23 cellular contexts compared by ENCODE assay signal in the genomic region with DNA sequence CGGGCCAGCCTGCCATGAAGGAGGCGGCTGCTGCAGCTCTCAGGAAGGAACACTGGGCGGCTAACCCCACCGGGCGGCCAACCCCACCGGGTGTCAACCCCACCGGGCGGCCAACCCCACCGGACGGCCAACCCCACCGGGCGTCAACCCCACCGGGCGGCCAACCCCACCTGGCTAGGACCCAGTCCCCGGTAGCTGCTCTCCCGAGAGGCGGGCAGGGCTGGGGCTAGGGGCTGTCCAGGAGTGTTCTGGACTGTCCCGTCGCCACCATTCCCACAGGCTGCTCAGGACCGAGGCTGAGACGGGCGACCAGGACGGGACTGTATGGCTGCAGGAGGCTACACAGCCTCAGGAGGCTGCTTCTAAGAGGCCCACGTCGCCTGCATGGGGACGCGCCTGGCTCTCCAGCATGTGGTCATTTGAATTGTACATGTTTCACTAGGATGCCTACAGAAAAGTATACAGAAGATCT.
DNase-seq lines count a peak whose midpoint lies in the region; ATAC-seq and TF ChIP-seq lines count a peak whose summit lies in the region.
"Had no signal": no experiment of that assay in that cellular context is flagged by ENCODE, and none has a peak within 500 bp of the region (broad histone marks: within the 10 kb centered on the region; RNA-seq: fewer than 3 reads in every experiment).

No MANE protein-coding gene starts in this region.

- H3K4me3 Mint-ChIP-seq in endodermal cell (no peak overlapping the region), neural progenitor cell (no peak overlapping the region)
- H3K4me3 Mint-ChIP-seq: activated CD8-positive, alpha-beta T cell treated with anti-CD3 and anti-CD28 coated beads, Interleukin-2, amount 10 ng/mL, durations not matched to agents 7 days and 5 days; activated naive CD4-positive, alpha-beta T cell treated with anti-CD3 and anti-CD28 coated beads for 36 hours; naive B cell; stimulated activated naive CD8-positive, alpha-beta T cell treated with anti-CD3 and anti-CD28 coated beads, Interleukin-15, Interleukin-2, amounts not matched to agents 100 ng/mL and 50 ng/mL, for 24 hours had no signal

- no peak overlapping the region for H3K4me2 ChIP-seq in neural progenitor cell

- H3K9ac ChIP-seq in endodermal cell (ENCODE audit: extremely low read depth, low read length, poor library complexity, severe bottlenecking) (no peak overlapping the region), neural progenitor cell (no peak overlapping the region)

- no peaks in the 10 kb centered on the region for H3K27me3 Mint-ChIP-seq in endodermal cell (ENCODE audit: insufficient read depth)
- H3K27me3 Mint-ChIP-seq in neural progenitor cell (ENCODE audit: insufficient read depth, low read depth): peaks cover 4% of the 10 kb centered on the region
- H3K27me3 Mint-ChIP-seq: stimulated activated naive CD8-positive, alpha-beta T cell treated with anti-CD3 and anti-CD28 coated beads, Interleukin-15, Interleukin-2, amounts not matched to agents 100 ng/mL and 50 ng/mL, for 24 hours had no signal

- no peaks in the 10 kb centered on the region for H3F3A ChIP-seq in neural progenitor cell (ENCODE audit: low read depth)

- H3K4me3 ChIP-seq in endodermal cell (ENCODE audit: low read length): no peak overlapping the region
- no peak overlapping the region for H3K4me3 ChIP-seq in neural progenitor cell
- no peak overlapping the region for H3K4me3 ChIP-seq in uterus
- H3K4me3 ChIP-seq: heart right ventricle had no signal

- no peaks in the 10 kb centered on the region for H3K27me3 ChIP-seq in endodermal cell (ENCODE audit: control insufficient read depth, insufficient read depth, low read length, poor library complexity, severe bottlenecking)
- H3K27me3 ChIP-seq in neural progenitor cell: no peaks in the 10 kb centered on the region
- H3K27me3 ChIP-seq in uterus: no peaks in the 10 kb centered on the region

- H4K20me1 ChIP-seq in neural progenitor cell (ENCODE audit: low read depth): no peaks in the 10 kb centered on the region

- H3K4me1 Mint-ChIP-seq in endodermal cell (peaks cover 7% of the 10 kb centered on the region), neural progenitor cell (peaks cover 8% of the 10 kb centered on the region)

- peak overlapping the region; percentile 75 for H3K27ac ChIP-seq in endodermal cell (ENCODE audit: low read depth, low read length)
- H3K27ac ChIP-seq in neural progenitor cell: no peak overlapping the region
- peak overlapping the region; percentile 42 to 66 for H3K27ac ChIP-seq in uterus
- H3K27ac ChIP-seq: heart right ventricle had no signal

- H3K9me3 Mint-ChIP-seq in endodermal cell: no peaks in the 10 kb centered on the region
- H3K9me3 Mint-ChIP-seq in neural progenitor cell: peaks cover 4% of the 10 kb centered on the region
- H3K9me3 Mint-ChIP-seq: activated naive CD4-positive, alpha-beta T cell treated with anti-CD3 and anti-CD28 coated beads for 36 hours; stimulated activated naive CD8-positive, alpha-beta T cell treated with anti-CD3 and anti-CD28 coated beads, Interleukin-15, Interleukin-2, amounts not matched to agents 100 ng/mL and 50 ng/mL, for 24 hours had no signal

- H3K36me3 ChIP-seq in endodermal cell (ENCODE audit: control insufficient read depth, insufficient read depth, low read length): no peaks in the 10 kb centered on the region
- no peaks in the 10 kb centered on the region for H3K36me3 ChIP-seq in neural progenitor cell
- no peaks in the 10 kb centered on the region for H3K36me3 ChIP-seq in uterus
- H3K36me3 ChIP-seq: heart right ventricle had no signal

- 91% methylated on average over 10 to 27 of the region's 27 CpGs for WGBS in endodermal cell (ENCODE audit: insufficient coverage in 1 of 2, insufficient read length in 1 of 2), 2 experiments

- peak overlapping the region; percentile 64 for H2AFZ ChIP-seq in neural progenitor cell (replicated peaks)

- H3K4me1 ChIP-seq in endodermal cell (ENCODE audit: control insufficient read depth, insufficient read depth, low read length) (no peaks in the 10 kb centered on the region), neural progenitor cell (peaks cover 4% of the 10 kb centered on the region), uterus (peaks cover 0 to 4% of the 10 kb centered on the region in 2 donors)

- TF ChIP-seq CTCF in endodermal cell (conservative IDR thresholded peaks at IDR 0.05): no peak
- TF ChIP-seq CTCF in neural progenitor cell (IDR thresholded peaks at IDR 0.05): no peak
- no peak for TF ChIP-seq CTCF in uterus (IDR thresholded peaks at IDR 0.05)

- DNase-seq in left cardiac atrium (peak; percentile 52), left ventricle myocardium superior (no peak), endodermal cell (no peak), neural progenitor cell (ENCODE audit: low spot score) (no peak), uterus (no peak), C1 segment of cervical spinal cord (lab: John Stamatoyannopoulos, UW) (no peak)
- no peak for DNase-seq in stimulated activated CD4-positive, alpha-beta T cell treated with anti-CD3 and anti-CD28 coated beads, Interleukin-15, amount 100 ng/mL, for 24 hours
- no peak for DNase-seq in stimulated activated CD4-positive, alpha-beta T cell treated with anti-CD3 and anti-CD28 coated beads, Interleukin-1b, Interleukin-23, amount 100 ng/mL, for 48 hours
- DNase-seq: activated CD8-positive, alpha-beta T cell treated with anti-CD3 and anti-CD28 coated beads, Interleukin-2, amount 10 ng/mL, durations not matched to agents 7 days and 5 days; activated naive CD4-positive, alpha-beta T cell treated with anti-CD3 and anti-CD28 coated beads for 36 hours; activated T-cell treated with anti-CD3 and anti-CD28 coated beads, Interleukin-2, amount 50 U/mL, for 1 hour; anterior cingulate cortex; Calu3; cerebellar nuclear complex; effector memory CD4-positive, alpha-beta T cell; HCEC 1CT; heart right ventricle; naive B cell; NCI-H2081; NCI-H446 treated with DMSO at 0.1 percent for 48 hours; stimulated activated CD4-positive, alpha-beta T cell treated with anti-CD3 and anti-CD28 coated beads, Interleukin-2, amount 100 ng/mL, for 48 hours; T1000 had no signal

- H3K9me3 ChIP-seq in endodermal cell (ENCODE audit: control insufficient read depth, low read length): no peaks in the 10 kb centered on the region
- no peaks in the 10 kb centered on the region for H3K9me3 ChIP-seq in neural progenitor cell (ENCODE audit: low read depth)
- no peaks in the 10 kb centered on the region for H3K9me3 ChIP-seq in uterus
- H3K9me3 ChIP-seq: heart right ventricle had no signal

- no peak overlapping the region for H3K27ac Mint-ChIP-seq in endodermal cell
- H3K27ac Mint-ChIP-seq in neural progenitor cell: no peak overlapping the region
- H3K27ac Mint-ChIP-seq: activated naive CD4-positive, alpha-beta T cell treated with anti-CD3 and anti-CD28 coated beads for 36 hours; naive B cell; stimulated activated naive CD8-positive, alpha-beta T cell treated with anti-CD3 and anti-CD28 coated beads, Interleukin-15, Interleukin-2, amounts not matched to agents 100 ng/mL and 50 ng/mL, for 24 hours had no signal

- H3K79me2 ChIP-seq in neural progenitor cell (ENCODE audit: low read depth): no peaks in the 10 kb centered on the region

- peak in 1 of 2 donors; percentile 10 for ATAC-seq in left cardiac atrium
- ATAC-seq in left ventricle myocardium superior: no peak
- ATAC-seq: activated CD8-positive, alpha-beta T cell treated with anti-CD3 and anti-CD28 coated beads, Interleukin-2, amount 10 ng/mL, durations not matched to agents 7 days and 5 days had no signal

- intact Hi-C loops in left cardiac atrium (cut with DNase I): no loop called here
- intact Hi-C loops in left ventricle myocardium superior (cut with micrococcal nuclease): no loop called here
- intact Hi-C loops in uterus (cut with DNase I; ENCODE audit: low total_unique reads): no loop called here

- H3K36me3 Mint-ChIP-seq in endodermal cell (ENCODE audit: low read depth) (peaks cover 3% of the 10 kb centered on the region), neural progenitor cell (no peaks in the 10 kb centered on the region)
- H3K36me3 Mint-ChIP-seq: naive B cell had no signal

- no peak for TF ChIP-seq POLR2A in uterus (IDR thresholded peaks at IDR 0.05)
